In genomic region chr5:114305402-114306207, GRCh38 we compare ENCODE assay signal across 8 cellular contexts. TPM values are rescaled to one million over a fixed set of nuclear protein-coding genes. Genes with fewer than 3 reads are reported as not detected.
A peak's percentile ranks its signal among the peaks of the same experiment; 100 is the strongest.
DNase-seq lines count a peak whose midpoint lies in the region; ATAC-seq and TF ChIP-seq lines count a peak whose summit lies in the region.

No MANE protein-coding gene starts in this region.

- no peaks in the 10 kb centered on the region for H3K9me2 ChIP-seq in SU-DHL-6 (replicated peaks; ENCODE audit: insufficient read depth, low read length)

- H3K4me3 ChIP-seq in GM06990 (replicated peaks; ENCODE audit: low read depth, low read length) (no peak overlapping the region), SU-DHL-6 (ENCODE audit: insufficient read depth, low read length, poor library complexity, severe bottlenecking) (no peak overlapping the region), right lobe of liver (no peak overlapping the region), esophagus squamous epithelium (no peak overlapping the region)

- no peaks in the 10 kb centered on the region for H3K9me3 ChIP-seq in SU-DHL-6 (ENCODE audit: insufficient read depth, low read length)
- no peaks in the 10 kb centered on the region for H3K9me3 ChIP-seq in right lobe of liver
- no peaks in the 10 kb centered on the region for H3K9me3 ChIP-seq in esophagus squamous epithelium

- no peak for TF ChIP-seq POLR2A in right lobe of liver (IDR thresholded peaks at IDR 0.05)
- TF ChIP-seq POLR2A in esophagus squamous epithelium (IDR thresholded peaks at IDR 0.05): no peak

- H4K20me1 ChIP-seq in SU-DHL-6 (ENCODE audit: low read depth, low read length): no peaks in the 10 kb centered on the region

- intact Hi-C loops in right lobe of liver (cut with DNase I) (no loop called here), esophagus squamous epithelium (cut with DNase I) (no loop called here)

- peak overlapping the region; percentile 35 for H2AFZ ChIP-seq in SU-DHL-6 (ENCODE audit: low read depth, low read length, severe bottlenecking)

- WGBS in right lobe of liver (ENCODE audit: insufficient coverage, low coverage, low lambda C conversion rate, missing lambda C conversion rate): no CpG with 5 or more reads among the region's 1 CpG
- 71% methylated on average over 1 of the region's 1 CpG; no CpG with 5 or more reads in 1 of the 2 donors for WGBS in esophagus squamous epithelium, 2 donors

- TF ChIP-seq CTCF in GM06990 (IDR thresholded peaks at IDR 0.05; ENCODE audit: insufficient read depth, low read length, poor library complexity, severe bottlenecking) (peak; percentile 51), SU-DHL-6 (IDR thresholded peaks at IDR 0.05; ENCODE audit: insufficient read depth, low read length, poor library complexity, severe bottlenecking) (no peak), right lobe of liver (IDR thresholded peaks at IDR 0.05) (peak in 3 of 4 donors; percentile 21 to 39 (median 28)), esophagus squamous epithelium (IDR thresholded peaks at IDR 0.05) (no peak)

- H3K27me3 ChIP-seq in GM06990 (replicated peaks; ENCODE audit: control insufficient read depth, insufficient read depth, low read length): no peaks in the 10 kb centered on the region
- H3K27me3 ChIP-seq in SU-DHL-6 (ENCODE audit: low read length): peaks cover 6% of the 10 kb centered on the region; the same call in 1 of the 2 replicates
- H3K27me3 ChIP-seq in right lobe of liver: no peaks in the 10 kb centered on the region
- no peaks in the 10 kb centered on the region for H3K27me3 ChIP-seq in esophagus squamous epithelium

- no peak overlapping the region for H3K27ac ChIP-seq in SU-DHL-6 (ENCODE audit: low read depth, low read length)
- no peak overlapping the region for H3K27ac ChIP-seq in right lobe of liver
- no peak overlapping the region for H3K27ac ChIP-seq in esophagus squamous epithelium

- H3F3A ChIP-seq in SU-DHL-6 (ENCODE audit: insufficient read depth): no peaks in the 10 kb centered on the region

- H3K4me1 ChIP-seq in right lobe of liver (no peaks in the 10 kb centered on the region), esophagus squamous epithelium (no peaks in the 10 kb centered on the region)

- H3K9ac ChIP-seq in SU-DHL-6 (ENCODE audit: low read length): no peak overlapping the region

- ATAC-seq in HG02642 (IDR thresholded peaks at IDR 0.05; ENCODE audit: poor library complexity, unreplicated experiment) (peak; percentile 58), right lobe of liver (peak in 3 of 4 donors; percentile 23 to 43 (median 42))

- H3K36me3 ChIP-seq in GM06990 (ENCODE audit: control insufficient read depth, insufficient read depth, low read length) (no peaks in the 10 kb centered on the region), SU-DHL-6 (ENCODE audit: low read length) (no peaks in the 10 kb centered on the region), right lobe of liver (no peaks in the 10 kb centered on the region), esophagus squamous epithelium (no peaks in the 10 kb centered on the region)

- DNase-seq in GM06990 (ENCODE audit: extremely low read depth, insufficient read length) (no peak), right lobe of liver (no peak), mesenteric fat pad (ENCODE audit: low spot score) (no peak), esophagus squamous epithelium (lab: John Stamatoyannopoulos, UW) (no peak), GF-D8 (lab: John Stamatoyannopoulos, UW) (no peak)
- no peak for DNase-seq in stimulated activated CD4-positive, alpha-beta T cell treated with anti-CD3 and anti-CD28 coated beads, Interleukin-2, amount 100 ng/mL, for 48 hours

- no peaks in the 10 kb centered on the region for H3K79me2 ChIP-seq in SU-DHL-6 (ENCODE audit: insufficient read depth, low read length)

- no peak overlapping the region for H3K4me2 ChIP-seq in SU-DHL-6 (ENCODE audit: low read depth, low read length, poor library complexity, severe bottlenecking)

RNA-seq across cellular contexts. Expression of gene KCNN2, which starts 56.3 kb away (rescaled TPM):
- total RNA-seq in right lobe of liver: 10 to 100 TPM in 3 of 6 experiments, 1 to 10 TPM in 2, under 1 TPM in 1; 0.60 to 17.4 (median 6.5) TPM
- not detected for total RNA-seq in mesenteric fat pad
- under 1 TPM in 2 of 4 donors, not detected in 2; 0.18 to 0.19 TPM for total RNA-seq in esophagus squamous epithelium

Comparison
In these comparisons a context has a peak if more than half of its experiments do, and no peak if none do; other contexts are left out.
1. CTCF ChIP-seq: peak in GM06990 (single experiment) and right lobe of liver (3 of 4); none in SU-DHL-6 (single experiment) and esophagus squamous epithelium (0 of 6).